Comparison of ENCODE assay signal across 9 cellular contexts in the genomic region with DNA sequence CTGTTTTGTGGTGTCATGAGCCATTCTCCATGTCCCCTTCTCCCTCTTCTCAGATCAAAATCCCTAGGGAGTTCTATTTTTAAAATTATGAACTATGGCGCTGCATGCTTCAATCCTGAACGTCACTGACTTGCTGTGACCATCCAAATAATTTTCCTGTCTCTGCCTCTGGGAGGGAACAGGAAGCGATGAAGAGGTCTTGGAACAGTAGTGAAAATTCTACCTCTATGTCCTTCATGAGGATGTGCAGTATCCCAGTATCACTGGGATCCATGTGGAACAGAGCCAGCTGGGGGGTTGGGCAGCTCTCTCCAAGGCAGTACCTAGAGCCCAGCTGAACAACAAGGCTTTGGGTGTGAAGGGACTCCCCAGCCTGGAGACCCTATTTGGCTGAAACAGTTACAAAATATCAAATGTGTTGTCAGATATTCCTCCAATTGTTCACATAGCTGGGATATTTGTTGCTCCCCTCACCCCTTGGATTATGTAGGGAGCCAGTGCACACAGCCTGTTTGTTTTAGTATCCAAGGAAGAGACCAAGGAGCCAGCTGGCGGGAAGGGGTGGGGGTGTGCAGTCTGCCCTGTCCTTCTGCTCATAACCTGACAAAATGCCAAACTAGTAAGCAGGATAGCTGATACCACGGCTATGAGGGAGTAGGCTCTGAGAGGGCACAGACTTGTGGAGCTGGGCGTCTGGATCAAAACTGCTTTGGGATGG. TPM values are rescaled to one million over a fixed set of nuclear protein-coding genes. Genes with fewer than 3 reads are reported as not detected.
DNase-seq lines count a peak whose midpoint lies in the region; ATAC-seq and TF ChIP-seq lines count a peak whose summit lies in the region.
"Had no signal": no experiment of that assay in that cellular context is flagged by ENCODE, and none has a peak within 500 bp of the region (broad histone marks: within the 10 kb centered on the region; RNA-seq: fewer than 3 reads in every experiment).

No MANE protein-coding gene starts in this region.

- peaks cover 10% of the 10 kb centered on the region for H3K36me3 Mint-ChIP-seq in nephron (ENCODE audit: low read depth)
- peaks cover 12 to 45% (median 19%) of the 10 kb centered on the region in 3 donors for H3K36me3 Mint-ChIP-seq in immature natural killer cell

- peak overlapping the region; percentile 43 for H3K27ac ChIP-seq in AG04450 (ENCODE audit: low read depth, low read length)

- H3K9me3 ChIP-seq in AG04450 (ENCODE audit: control insufficient read depth, insufficient read depth, low read length), result no peaks in the 10 kb centered on the region

- peak overlapping the region; percentile 33 to 81 (median 80) for H3K27ac Mint-ChIP-seq in nephron
- no peak overlapping the region for H3K27ac Mint-ChIP-seq in immature natural killer cell

- POLR2A ChIA-PET in AG04450 (lab: Yijun Ruan, JAX), result interaction anchor here (0.6 to 1.7 kb wide), 4 partner anchors 8 to 243 kb away, joined by 3 to 8 read pairs (median 4); a partner anchor contains a TSS

- peak; percentile 53 for TF ChIP-seq POLR2A in erythroblast (IDR thresholded peaks at IDR 0.05; ENCODE audit: low read length)

- ATAC-seq in GM21390 (IDR thresholded peaks at IDR 0.05; ENCODE audit: unreplicated experiment), result no peak

- peak; percentile 69 for DNase-seq in AG04450 (ENCODE audit: low read depth, low spot score)
- peak; percentile 83 for DNase-seq in NCI-H226
- DNase-seq in erythroblast (lab: John Stamatoyannopoulos, UW), result peak; percentile 77 to 82
- DNase-seq in superior temporal gyrus (ENCODE audit: extremely low spot score), result no peak
- no peak for DNase-seq in immature natural killer cell
- no peak for DNase-seq in SKM-1 (lab: John Stamatoyannopoulos, UW; ENCODE audit: unreplicated experiment)
- DNase-seq: CD4-positive, CD25-positive, alpha-beta regulatory T cell had no signal

- TF ChIP-seq CTCF in AG04450 (IDR thresholded peaks at IDR 0.05; ENCODE audit: low read depth, low read length) (no peak), nephron (IDR thresholded peaks at IDR 0.05; ENCODE audit: unreplicated experiment in 3 of 3) (no peak)

- CTCF ChIA-PET in AG04450 (lab: Charles Lee), result interaction anchor here (0.9 to 1.2 kb wide), 4 partner anchors 18 to 433 kb away, joined by 3 to 5 read pairs (median 3); no protein-coding TSS in a partner anchor

- no peak overlapping the region for H3K4me3 ChIP-seq in AG04450 (ENCODE audit: low read depth, low read length)

- H3K4me3 Mint-ChIP-seq in nephron (peak overlapping the region in 2 of 3 experiments; percentile 53 to 58), immature natural killer cell (no peak overlapping the region)
- H3K4me3 Mint-ChIP-seq: CD4-positive, CD25-positive, alpha-beta regulatory T cell had no signal

- H3K4me1 Mint-ChIP-seq in nephron (peaks cover 16% of the 10 kb centered on the region), immature natural killer cell (peaks cover 0 to 12% of the 10 kb centered on the region in 2 donors)

- no peaks in the 10 kb centered on the region for H3K27me3 ChIP-seq in AG04450 (ENCODE audit: control insufficient read depth, insufficient read depth, low read length)

- H3K9me3 Mint-ChIP-seq in nephron, result no peaks in the 10 kb centered on the region
- H3K9me3 Mint-ChIP-seq in immature natural killer cell, result no peaks in the 10 kb centered on the region

- H3K27me3 Mint-ChIP-seq in nephron (ENCODE audit: low read depth) (no peaks in the 10 kb centered on the region), immature natural killer cell (ENCODE audit: low read depth in 3 of 3) (no peaks in the 10 kb centered on the region)
- H3K27me3 Mint-ChIP-seq: CD4-positive, CD25-positive, alpha-beta regulatory T cell had no signal

RNA-seq across cellular contexts. Expression of a gene that starts 7.6 kb away (rescaled TPM):
- polyA plus RNA-seq in AG04450 (2011; rRNA removed), result 2.7 and 3.2 TPM in 2 replicates
- polyA minus RNA-seq in AG04450 (2011; rRNA and poly(A)+ RNA removed), result 3.2 and 4.7 TPM in 2 replicates
- 1 to 10 TPM; 2.0 to 8.4 (median 6.6) TPM for polyA plus RNA-seq in immature natural killer cell

RNA-seq across cellular contexts. Expression of a gene that starts 8.2 kb away (rescaled TPM):
- polyA plus RNA-seq in AG04450 (2011; rRNA removed) (13.6 and 16.5 TPM in 2 replicates), immature natural killer cell (10 to 100 TPM in 2 of 3 donors, 1 to 10 TPM in 1; 9.7 to 21.6 (median 18.6) TPM)
- 17.0 and 17.1 TPM in 2 replicates for polyA minus RNA-seq in AG04450 (2011; rRNA and poly(A)+ RNA removed)

RNA-seq across cellular contexts. Expression of a gene that starts 16.4 kb away (rescaled TPM):
- polyA plus RNA-seq in AG04450 (2011; rRNA removed) (28.4 and 31.3 TPM in 2 replicates), immature natural killer cell (10 to 100 TPM in 2 of 3 donors, 1 to 10 TPM in 1; 4.3 to 27.5 (median 12.7) TPM)
- polyA minus RNA-seq in AG04450 (2011; rRNA and poly(A)+ RNA removed), result 119 and 124 TPM in 2 replicates

RNA-seq across cellular contexts. Expression of a gene that starts 25.4 kb away (rescaled TPM):
- polyA plus RNA-seq in AG04450 (2011; rRNA removed) (0.11 and 0.12 TPM in 2 replicates), immature natural killer cell (under 1 TPM in 1 of 3 donors, not detected in 2; 0.11 TPM)
- 0.04 and 0.05 TPM in 2 replicates for polyA minus RNA-seq in AG04450 (2011; rRNA and poly(A)+ RNA removed)

RNA-seq across cellular contexts. Expression of a gene that starts 41.2 kb away (rescaled TPM):
- polyA plus RNA-seq in AG04450 (2011; rRNA removed) (0.17 and 0.21 TPM in 2 replicates), immature natural killer cell (100 to 1,000 TPM in 1 of 3 donors, 10 to 100 TPM in 2; 80.9 to 109 (median 83.6) TPM)
- polyA minus RNA-seq in AG04450 (2011; rRNA and poly(A)+ RNA removed), result 0.26 TPM in 1 of 2 replicates, not detected in the other

Comparison
In these comparisons a context has a peak if more than half of its experiments do, and no peak if none do; other contexts are left out.
1. DNase-seq: peak in AG04450 (single experiment), NCI-H226 (single experiment) and erythroblast (2 of 2); none in superior temporal gyrus (single experiment), immature natural killer cell (0 of 3) and SKM-1 (single experiment).
2. H3K27ac Mint-ChIP-seq: peak in nephron (3 of 3); none in immature natural killer cell (0 of 6).
3. H3K4me3 Mint-ChIP-seq: peak in nephron (2 of 3); none in immature natural killer cell (0 of 5).